ENCODE assay signal across 20 cellular contexts in genomic region chr10:73934074-73934473, GRCh38. TPM values are rescaled to one million over a fixed set of nuclear protein-coding genes. Genes with fewer than 3 reads are reported as not detected.
DNase-seq lines count a peak whose midpoint lies in the region; ATAC-seq, FAIRE-seq and TF ChIP-seq lines count a peak whose summit lies in the region.
"Had no signal": no experiment of that assay in that cellular context is flagged by ENCODE, and none has a peak within 500 bp of the region (broad histone marks: within the 10 kb centered on the region; RNA-seq: fewer than 3 reads in every experiment).

No MANE protein-coding gene starts in this region.

- TF ChIP-seq POLR2A in K562 (conservative IDR thresholded peaks at IDR 0.05) = no peak
- TF ChIP-seq POLR2A in esophagus squamous epithelium (IDR thresholded peaks at IDR 0.05) = no peak

- BruUV-seq in Calu3 (replicated peaks; lab: Mats Ljungman, UMichigan) (no TSS peak), PC-3 (replicated peaks; lab: Mats Ljungman, UMichigan) (no TSS peak), K562 (replicated peaks; lab: Mats Ljungman, UMichigan) (no TSS peak)

- H2AFZ ChIP-seq in PC-3 (ENCODE audit: low read length) = no peak overlapping the region
- peak overlapping the region; percentile 37 for H2AFZ ChIP-seq in K562 (ENCODE audit: low read depth, low read length)
- peak overlapping the region; percentile 57 for H2AFZ ChIP-seq in neural progenitor cell (replicated peaks)

- no peak overlapping the region for H3K4me3 ChIP-seq in PC-3 (ENCODE audit: low read length)
- H3K4me3 ChIP-seq in K562 = no peak overlapping the region
- H3K4me3 ChIP-seq in neural progenitor cell = no peak overlapping the region
- no peak overlapping the region for H3K4me3 ChIP-seq in esophagus squamous epithelium
- H3K4me3 ChIP-seq: MG63, Peyer's patch had no signal

- DNase-seq in Calu3 (no peak), PC-3 (no peak), K562 (ENCODE audit: extremely low read depth in 1 of 4, low spot score in 3 of 4) (no peak), neural progenitor cell (ENCODE audit: low spot score) (no peak), esophagus squamous epithelium (lab: John Stamatoyannopoulos, UW) (no peak), middle frontal gyrus (ENCODE audit: extremely low spot score, low spot score) (no peak)
- no peak for DNase-seq in central memory CD4-positive, alpha-beta T cell
- DNase-seq: 8988T, ACHN, DMS153, DND-41, GOT3, KG1, MG63, NCI-H2029 treated with DMSO at 0.1 percent for 48 hours, NCI-H446 treated with DMSO at 0.1 percent for 48 hours, NCI-H526, Peyer's patch had no signal

- no peaks in the 10 kb centered on the region for H3K27me3 Mint-ChIP-seq in Calu3 (ENCODE audit: unreplicated experiment)
- H3K27me3 Mint-ChIP-seq in neural progenitor cell (ENCODE audit: insufficient read depth, low read depth) = peaks cover 4% of the 10 kb centered on the region

- H3K9ac ChIP-seq in PC-3 (ENCODE audit: low read length) (no peak overlapping the region), K562 (ENCODE audit: insufficient read depth in 1 of 2, low read depth in 2 of 2, low read length in 2 of 2) (peak overlapping the region in 1 of 2 experiments; percentile 40; a peak in 1 of 4 replicates), neural progenitor cell (no peak overlapping the region)

- TF ChIP-seq CTCF in Calu3 (IDR thresholded peaks at IDR 0.05; ENCODE audit: unreplicated experiment) (no peak), PC-3 (conservative IDR thresholded peaks at IDR 0.05; ENCODE audit: low read depth, low read length) (no peak), K562 (IDR thresholded peaks at IDR 0.05 in 2 of 3, conservative IDR thresholded peaks at IDR 0.05 in 1 of 3; ENCODE audit: insufficient read depth in 2 of 3, low read depth in 1 of 3, low read length in 3 of 3) (no peak), neural progenitor cell (IDR thresholded peaks at IDR 0.05) (no peak), esophagus squamous epithelium (IDR thresholded peaks at IDR 0.05) (no peak)

- no peak for FAIRE-seq in K562 (lab: Jason Lieb, UNC)
- FAIRE-seq: HTR-8/SVneo had no signal

- H3F3A ChIP-seq in PC-3 (ENCODE audit: low read length, unreplicated experiment) = no peaks in the 10 kb centered on the region
- H3F3A ChIP-seq in neural progenitor cell (ENCODE audit: low read depth) = peaks cover 3% of the 10 kb centered on the region

- H3K36me3 ChIP-seq in PC-3 (ENCODE audit: low read depth, low read length) = no peaks in the 10 kb centered on the region
- H3K36me3 ChIP-seq in K562 (ENCODE audit: control insufficient read depth, insufficient read depth, low read length) = no peaks in the 10 kb centered on the region
- no peaks in the 10 kb centered on the region for H3K36me3 ChIP-seq in neural progenitor cell
- no peaks in the 10 kb centered on the region for H3K36me3 ChIP-seq in esophagus squamous epithelium
- H3K36me3 ChIP-seq: MG63, Peyer's patch had no signal

- peaks cover 14% of the 10 kb centered on the region for H3K36me3 Mint-ChIP-seq in Calu3 (ENCODE audit: insufficient read depth, unreplicated experiment)
- no peaks in the 10 kb centered on the region for H3K36me3 Mint-ChIP-seq in neural progenitor cell

- no peaks in the 10 kb centered on the region for H3K79me2 ChIP-seq in PC-3 (ENCODE audit: low read length)
- H3K79me2 ChIP-seq in K562 (ENCODE audit: control insufficient read depth, insufficient read depth, low read length) = no peaks in the 10 kb centered on the region
- H3K79me2 ChIP-seq in neural progenitor cell (ENCODE audit: low read depth) = no peaks in the 10 kb centered on the region

- TF ChIP-seq EP300 in K562 (IDR thresholded peaks at IDR 0.05; ENCODE audit: low read length) = no peak

- H4K20me1 ChIP-seq in PC-3 (ENCODE audit: low read length) (no peaks in the 10 kb centered on the region), K562 (replicated peaks; ENCODE audit: control insufficient read depth, insufficient read depth, low read length) (no peaks in the 10 kb centered on the region), neural progenitor cell (ENCODE audit: low read depth) (no peaks in the 10 kb centered on the region)

- ATAC-seq in PC-3 (no peak), K562 (no peak)
- ATAC-seq: SK-N-SH treated with all-trans-retinoic acid at 6 μM for 48 hours had no signal

- H3K27me3 ChIP-seq in PC-3 (ENCODE audit: low read length) = no peaks in the 10 kb centered on the region
- H3K27me3 ChIP-seq in K562 (ENCODE audit: control insufficient read depth in 2 of 2, insufficient read depth in 2 of 2, low read length in 2 of 2) = no peaks in the 10 kb centered on the region
- no peaks in the 10 kb centered on the region for H3K27me3 ChIP-seq in neural progenitor cell
- H3K27me3 ChIP-seq in esophagus squamous epithelium = no peaks in the 10 kb centered on the region
- H3K27me3 ChIP-seq: MG63, Peyer's patch had no signal

- peaks cover 81% of the 10 kb centered on the region for H3K4me1 Mint-ChIP-seq in Calu3 (ENCODE audit: low read depth, unreplicated experiment)
- peaks cover 15% of the 10 kb centered on the region for H3K4me1 Mint-ChIP-seq in neural progenitor cell

- H3K27ac Mint-ChIP-seq in Calu3 (ENCODE audit: unreplicated experiment) = peak overlapping the region; percentile 80
- H3K27ac Mint-ChIP-seq in neural progenitor cell = no peak overlapping the region

- POLR2A ChIA-PET in PC-3 (lab: Charles Lee; ENCODE audit: unreplicated experiment) = interaction anchor here (0.9 kb wide), 1 partner anchor 45 kb away, joined by 6 read pairs; no protein-coding TSS in a partner anchor
- POLR2A ChIA-PET in K562 (lab: Yijun Ruan, JAX) = interaction anchor here (0.6 to 1.0 kb wide), 3 partner anchors 19 to 123 kb away, joined by 3 read pairs; no protein-coding TSS in a partner anchor

- CTCF ChIA-PET in Calu3 (lab: Charles Lee) = interaction anchor here (0.7 to 3.3 kb wide), 7 partner anchors 9 to 48 kb away, joined by 3 to 38 read pairs (median 3); no protein-coding TSS in a partner anchor
- CTCF ChIA-PET in PC-3 (lab: Charles Lee) = interaction anchor here (0.7 to 4.3 kb wide), 3 partner anchors 15 to 54 kb away, joined by 3 to 44 read pairs (median 5); no protein-coding TSS in a partner anchor
- CTCF ChIA-PET in K562 (lab: Yijun Ruan, JAX; ENCODE audit: low intra/inter-chr PET ratio) = no interaction called here

- no peak overlapping the region for H3K4me2 ChIP-seq in PC-3 (ENCODE audit: low read length)
- no peak overlapping the region for H3K4me2 ChIP-seq in K562 (ENCODE audit: insufficient read depth, low read length)
- no peak overlapping the region for H3K4me2 ChIP-seq in neural progenitor cell

- WGBS in K562 (ENCODE audit: insufficient coverage, low coverage, missing lambda C conversion rate) = 71% methylated on average over 4 of the region's 4 CpGs
- 92 to 93% methylated on average over 4 of the region's 4 CpGs for WGBS in esophagus squamous epithelium, 2 donors

- peaks cover 29% of the 10 kb centered on the region for H3K4me1 ChIP-seq in PC-3 (ENCODE audit: insufficient read depth, low read length)
- peaks cover 20 to 47% of the 10 kb centered on the region in 2 experiments for H3K4me1 ChIP-seq in K562 (replicated peaks in 1 of 2; ENCODE audit: control insufficient read depth in 2 of 2, insufficient read depth in 2 of 2, low read length in 2 of 2)
- H3K4me1 ChIP-seq in neural progenitor cell = no peaks in the 10 kb centered on the region
- H3K4me1 ChIP-seq in esophagus squamous epithelium = peaks cover 20 to 74% (median 42%) of the 10 kb centered on the region in 3 donors
- H3K4me1 ChIP-seq: Peyer's patch had no signal

- intact Hi-C loops in Calu3 (cut with micrococcal nuclease; ENCODE audit: unreplicated experiment) = no loop called here
- intact Hi-C loops in PC-3 (cut with micrococcal nuclease) = no loop called here
- intact Hi-C loops in K562 (cut with micrococcal nuclease) = loop anchor here (5.0 kb wide), 1 partner anchor 162 kb away; a partner anchor contains a TSS
- intact Hi-C loops in esophagus squamous epithelium (cut with DNase I) = no loop called here

- H3K27ac ChIP-seq in PC-3 (ENCODE audit: low read length) (peak overlapping the region; percentile 0), K562 (ENCODE audit: extremely low read depth, low read depth, low read length) (no peak overlapping the region), neural progenitor cell (no peak overlapping the region), esophagus squamous epithelium (no peak overlapping the region)
- H3K27ac ChIP-seq: Peyer's patch had no signal

- H3K9me3 Mint-ChIP-seq in Calu3 (ENCODE audit: low read depth, unreplicated experiment) (peaks cover 3% of the 10 kb centered on the region), neural progenitor cell (no peaks in the 10 kb centered on the region)

- no peaks in the 10 kb centered on the region for H3K9me2 ChIP-seq in PC-3 (replicated peaks; ENCODE audit: low read length)

- H3K9me3 ChIP-seq in PC-3 (ENCODE audit: low read length) = no peaks in the 10 kb centered on the region
- H3K9me3 ChIP-seq in K562 (replicated peaks; ENCODE audit: control insufficient read depth, insufficient read depth, low read depth, low read length) = peaks cover 5% of the 10 kb centered on the region; the same call in 1 of the 2 replicates
- H3K9me3 ChIP-seq in neural progenitor cell (ENCODE audit: low read depth) = no peaks in the 10 kb centered on the region
- H3K9me3 ChIP-seq in esophagus squamous epithelium = no peaks in the 10 kb centered on the region
- H3K9me3 ChIP-seq: MG63, Peyer's patch had no signal

- H3K4me3 Mint-ChIP-seq in Calu3 (ENCODE audit: low read depth, unreplicated experiment) = peak overlapping the region; percentile 42
- no peak overlapping the region for H3K4me3 Mint-ChIP-seq in neural progenitor cell

- H3K9me1 ChIP-seq in K562 (ENCODE audit: control insufficient read depth, insufficient read depth, low read length) = no peaks in the 10 kb centered on the region

- in situ Hi-C loops in K562 (cut with MboI) = loop anchor here (10.0 kb wide), 1 partner anchor 49 kb away; no protein-coding TSS in a partner anchor

- TF ChIP-seq RAD21 in K562 (CRISPR knock-in tag; conservative IDR thresholded peaks at IDR 0.05 in 1 of 2, IDR thresholded peaks at IDR 0.05 in 1 of 2) = no peak

RNA-seq across cellular contexts. Expression of gene PLAU, which starts 23.1 kb away (rescaled TPM):
- 655 and 706 TPM in 2 replicates for total RNA-seq in Calu3 (2022)
- total RNA-seq in PC-3 (2014; rRNA removed) = 1,570 and 1,582 TPM in 2 replicates
- 2.8 and 5.6 TPM in 2 replicates for total RNA-seq in K562 (2011; cell fraction: chromatin; rRNA removed; ENCODE audit: low replicate concordance)
- 4.2 and 6.7 TPM in 2 replicates for total RNA-seq in K562 (2011; cell fraction: nucleolus; rRNA removed)
- total RNA-seq in K562 (2011; cell fraction: nucleoplasm; rRNA removed) = 4.4 and 4.9 TPM in 2 replicates
- 2.1 and 2.9 TPM in 2 replicates for total RNA-seq in K562 (2014; rRNA removed)
- total RNA-seq in K562 (2014; rRNA removed; fragmentation: Illumina TruSeq; extraction: Trizol) = 3.2 and 3.3 TPM in 2 replicates
- 16.9 and 17.5 TPM in 2 replicates for total RNA-seq in K562 (2015; rRNA removed; fragmentation: Illumina TruSeq; extraction: Trizol)
- 4.1 and 4.4 TPM in 2 replicates for total RNA-seq in K562 (2021)
- polyA plus RNA-seq in K562 (2011; rRNA removed) = 3.4 and 5.8 TPM in 2 replicates
- polyA plus RNA-seq in K562 (2011; cell fraction: cytosol; rRNA removed) = 3.7 and 8.0 TPM in 2 replicates
- polyA plus RNA-seq in K562 (2011; cell fraction: nucleus; rRNA removed) = 11.6 and 17.7 TPM in 2 replicates
- 11.2 and 47.9 TPM in 2 replicates for polyA plus RNA-seq in K562 (2012)
- 4.6 and 4.9 TPM in 2 replicates for polyA plus RNA-seq in K562 (2014; fragmentation: Illumina TruSeq; extraction: Trizol)
- 1 to 10 TPM; 2.3 to 2.5 TPM for polyA plus RNA-seq in K562 (2014; fragmentation: Nextera tagmentation; extraction: Ambion mirVana)
- 2.6 and 4.2 TPM in 2 replicates for polyA plus RNA-seq in K562 (2014; rRNA removed)
- 2.6 and 3.6 TPM in 2 replicates for polyA minus RNA-seq in K562 (2011; rRNA and poly(A)+ RNA removed)
- 1.6 and 4.6 TPM in 2 replicates for polyA minus RNA-seq in K562 (2011; cell fraction: cytosol; rRNA and poly(A)+ RNA removed)
- 1.6 and 3.4 TPM in 2 replicates for polyA minus RNA-seq in K562 (2011; cell fraction: nucleus; rRNA and poly(A)+ RNA removed)
- 7.6 and 10.7 TPM in 2 replicates for total RNA-seq in neural progenitor cell (ENCODE audit: low replicate concordance)
- 10 to 100 TPM in 2 of 4 donors, 1 to 10 TPM in 2; 8.8 to 15.9 (median 11.9) TPM for total RNA-seq in esophagus squamous epithelium

RNA-seq across cellular contexts. Expression of gene CAMK2G, which starts 59.7 kb away (rescaled TPM):
- total RNA-seq in Calu3 (2022) = 58.1 and 58.9 TPM in 2 replicates
- 170 and 179 TPM in 2 replicates for total RNA-seq in PC-3 (2014; rRNA removed)
- 79.9 and 93.7 TPM in 2 replicates for total RNA-seq in K562 (2011; cell fraction: chromatin; rRNA removed; ENCODE audit: low replicate concordance)
- total RNA-seq in K562 (2011; cell fraction: nucleolus; rRNA removed) = 44.9 and 53.3 TPM in 2 replicates
- total RNA-seq in K562 (2011; cell fraction: nucleoplasm; rRNA removed) = 65.0 and 92.5 TPM in 2 replicates
- total RNA-seq in K562 (2014; rRNA removed) = 23.4 and 26.7 TPM in 2 replicates
- 22.3 and 25.1 TPM in 2 replicates for total RNA-seq in K562 (2014; rRNA removed; fragmentation: Illumina TruSeq; extraction: Trizol)
- total RNA-seq in K562 (2015; rRNA removed; fragmentation: Illumina TruSeq; extraction: Trizol) = 32.2 and 33.2 TPM in 2 replicates
- 29.5 and 32.6 TPM in 2 replicates for total RNA-seq in K562 (2021)
- polyA plus RNA-seq in K562 (2011; rRNA removed) = 37.5 and 41.6 TPM in 2 replicates
- 33.0 and 39.7 TPM in 2 replicates for polyA plus RNA-seq in K562 (2011; cell fraction: cytosol; rRNA removed)
- 69.4 and 73.5 TPM in 2 replicates for polyA plus RNA-seq in K562 (2011; cell fraction: nucleus; rRNA removed)
- polyA plus RNA-seq in K562 (2012) = 27.5 and 30.5 TPM in 2 replicates
- 35.5 and 37.9 TPM in 2 replicates for polyA plus RNA-seq in K562 (2014; fragmentation: Illumina TruSeq; extraction: Trizol)
- 10 to 100 TPM in 1 of 2 experiments, 1 to 10 TPM in 1; 9.0 to 10.4 TPM for polyA plus RNA-seq in K562 (2014; fragmentation: Nextera tagmentation; extraction: Ambion mirVana)
- polyA plus RNA-seq in K562 (2014; rRNA removed) = 36.2 and 37.2 TPM in 2 replicates
- polyA minus RNA-seq in K562 (2011; rRNA and poly(A)+ RNA removed) = 31.1 and 31.9 TPM in 2 replicates
- polyA minus RNA-seq in K562 (2011; cell fraction: cytosol; rRNA and poly(A)+ RNA removed) = 18.9 and 20.7 TPM in 2 replicates
- 25.0 and 38.0 TPM in 2 replicates for polyA minus RNA-seq in K562 (2011; cell fraction: nucleus; rRNA and poly(A)+ RNA removed)
- 35.0 and 36.6 TPM in 2 replicates for total RNA-seq in neural progenitor cell (ENCODE audit: low replicate concordance)
- 10 to 100 TPM; 15.5 to 37.0 (median 28.6) TPM for total RNA-seq in esophagus squamous epithelium

Comparison
In these comparisons a context has a peak if more than half of its experiments do, and no peak if none do; other contexts are left out.
1. RNA of gene PLAU, which starts 23.1 kb away (total RNA-seq): 1,570 to 1,582 TPM in PC-3 and 655 to 706 TPM in Calu3; 8.8 to 15.9 TPM in esophagus squamous epithelium, 7.6 to 10.7 TPM in neural progenitor cell and 2.1 to 17.5 TPM in K562; every median in the first group is over 10 times any median in the second.